Comparison of ENCODE assay signal across 8 cellular contexts in genomic region chrX:11341274-11342256, GRCh38. TPM values are rescaled to one million over a fixed set of nuclear protein-coding genes. Genes with fewer than 3 reads are reported as not detected.
DNase-seq lines count a peak whose midpoint lies in the region; ATAC-seq and TF ChIP-seq lines count a peak whose summit lies in the region.

No MANE protein-coding gene starts in this region.

- 24% methylated on average over 11 of the region's 11 CpGs for WGBS in right cardiac atrium

- H3K4me1 Mint-ChIP-seq in activated naive CD4-positive, alpha-beta T cell treated with anti-CD3 and anti-CD28 coated beads, Interleukin-2, amount 10 ng/mL, durations not matched to agents 7 days and 5 days, result no peaks in the 10 kb centered on the region
- peaks cover 5% of the 10 kb centered on the region for H3K4me1 Mint-ChIP-seq in activated T-helper 2 cell treated with anti-CD3 and anti-CD28 coated beads, Interferon-gamma antibody, Interleukin-2, Interleukin-4, amounts not matched to agents 10 μg/mL and 5 μg/mL and 100 μg/mL, durations not matched to agents 14 hours and 24 hours and 36 hours (ENCODE audit: low read depth)

- H3K4me1 ChIP-seq in right cardiac atrium (ENCODE audit: control insufficient read depth, insufficient read depth, low read length), result no peaks in the 10 kb centered on the region
- H3K4me1 ChIP-seq in thoracic aorta (ENCODE audit: control insufficient read depth in 1 of 2, low read depth in 2 of 2), result peaks cover 3 to 9% of the 10 kb centered on the region in 2 donors

- H3K36me3 Mint-ChIP-seq in activated naive CD4-positive, alpha-beta T cell treated with anti-CD3 and anti-CD28 coated beads, Interleukin-2, amount 10 ng/mL, durations not matched to agents 7 days and 5 days, result no peaks in the 10 kb centered on the region
- no peaks in the 10 kb centered on the region for H3K36me3 Mint-ChIP-seq in activated T-helper 2 cell treated with anti-CD3 and anti-CD28 coated beads, Interferon-gamma antibody, Interleukin-2, Interleukin-4, amounts not matched to agents 10 μg/mL and 5 μg/mL and 100 μg/mL, durations not matched to agents 14 hours and 24 hours and 36 hours (ENCODE audit: low read depth)

- ATAC-seq in GM19025 (IDR thresholded peaks at IDR 0.05; ENCODE audit: low read depth, unreplicated experiment) (peak; percentile 68), HG03196 (IDR thresholded peaks at IDR 0.05; ENCODE audit: unreplicated experiment) (peak; percentile 72), right cardiac atrium (peak; percentile 92 to 95), thoracic aorta (ENCODE audit: insufficient number of reproducible peaks, low FRiP score, low read depth) (no peak)

- H3K27ac ChIP-seq in right cardiac atrium (ENCODE audit: low read length) (peak overlapping the region; percentile 37), thoracic aorta (peak overlapping the region in 1 of 2 donors; percentile 59)

- no peaks in the 10 kb centered on the region for H3K27me3 Mint-ChIP-seq in activated naive CD4-positive, alpha-beta T cell treated with anti-CD3 and anti-CD28 coated beads, Interleukin-2, amount 10 ng/mL, durations not matched to agents 7 days and 5 days
- H3K27me3 Mint-ChIP-seq in activated T-helper 2 cell treated with anti-CD3 and anti-CD28 coated beads, Interferon-gamma antibody, Interleukin-2, Interleukin-4, amounts not matched to agents 10 μg/mL and 5 μg/mL and 100 μg/mL, durations not matched to agents 14 hours and 24 hours and 36 hours (ENCODE audit: low read depth), result no peaks in the 10 kb centered on the region

- no peaks in the 10 kb centered on the region for H3K9me3 ChIP-seq in right cardiac atrium (ENCODE audit: control insufficient read depth, low read length)
- H3K9me3 ChIP-seq in thoracic aorta, result no peaks in the 10 kb centered on the region

- no peak overlapping the region for H3K27ac Mint-ChIP-seq in activated naive CD4-positive, alpha-beta T cell treated with anti-CD3 and anti-CD28 coated beads, Interleukin-2, amount 10 ng/mL, durations not matched to agents 7 days and 5 days
- no peak overlapping the region for H3K27ac Mint-ChIP-seq in activated T-helper 2 cell treated with anti-CD3 and anti-CD28 coated beads, Interferon-gamma antibody, Interleukin-2, Interleukin-4, amounts not matched to agents 10 μg/mL and 5 μg/mL and 100 μg/mL, durations not matched to agents 14 hours and 24 hours and 36 hours

- H3K4me3 ChIP-seq in right cardiac atrium (ENCODE audit: low read length) (no peak overlapping the region), thoracic aorta (peak overlapping the region; percentile 36)

- DNase-seq in AG08395 (ENCODE audit: low spot score) (peak; percentile 45), T1000 (lab: John Stamatoyannopoulos, UW) (peak; percentile 36), right cardiac atrium (peak; percentile 68 to 80 (median 77)), thoracic aorta (ENCODE audit: low spot score) (peak; percentile 63)
- no peak for DNase-seq in activated naive CD4-positive, alpha-beta T cell treated with anti-CD3 and anti-CD28 coated beads, Interleukin-2, amount 10 ng/mL, durations not matched to agents 7 days and 5 days
- no peak for DNase-seq in activated T-helper 2 cell treated with anti-CD3 and anti-CD28 coated beads, Interferon-gamma antibody, Interleukin-2, Interleukin-4, amounts not matched to agents 10 μg/mL and 5 μg/mL and 100 μg/mL, durations not matched to agents 14 hours and 24 hours and 36 hours (ENCODE audit: low spot score)

- H3K27me3 ChIP-seq in right cardiac atrium (ENCODE audit: control insufficient read depth, insufficient read depth) (no peaks in the 10 kb centered on the region), thoracic aorta (replicated peaks; ENCODE audit: insufficient read depth) (no peaks in the 10 kb centered on the region)

- CTCF ChIA-PET in activated naive CD4-positive, alpha-beta T cell treated with anti-CD3 and anti-CD28 coated beads, Interleukin-2, amount 10 ng/mL, durations not matched to agents 7 days and 5 days (lab: Charles Lee), result no interaction called here

- no peaks in the 10 kb centered on the region for H3K36me3 ChIP-seq in thoracic aorta

- intact Hi-C loops in right cardiac atrium (cut with DNase I), result no loop called here
- intact Hi-C loops in activated T-helper 2 cell treated with anti-CD3 and anti-CD28 coated beads, Interferon-gamma antibody, Interleukin-2, Interleukin-4, amounts not matched to agents 10 μg/mL and 5 μg/mL and 100 μg/mL, durations not matched to agents 14 hours and 24 hours and 36 hours (cut with micrococcal nuclease), result no loop called here

- no peak for TF ChIP-seq CTCF in thoracic aorta (IDR thresholded peaks at IDR 0.05)

- no peak overlapping the region for H3K4me3 Mint-ChIP-seq in activated naive CD4-positive, alpha-beta T cell treated with anti-CD3 and anti-CD28 coated beads, Interleukin-2, amount 10 ng/mL, durations not matched to agents 7 days and 5 days
- H3K4me3 Mint-ChIP-seq in activated T-helper 2 cell treated with anti-CD3 and anti-CD28 coated beads, Interferon-gamma antibody, Interleukin-2, Interleukin-4, amounts not matched to agents 10 μg/mL and 5 μg/mL and 100 μg/mL, durations not matched to agents 14 hours and 24 hours and 36 hours (ENCODE audit: low read depth), result no peak overlapping the region

- no peaks in the 10 kb centered on the region for H3K9me3 Mint-ChIP-seq in activated naive CD4-positive, alpha-beta T cell treated with anti-CD3 and anti-CD28 coated beads, Interleukin-2, amount 10 ng/mL, durations not matched to agents 7 days and 5 days
- H3K9me3 Mint-ChIP-seq in activated T-helper 2 cell treated with anti-CD3 and anti-CD28 coated beads, Interferon-gamma antibody, Interleukin-2, Interleukin-4, amounts not matched to agents 10 μg/mL and 5 μg/mL and 100 μg/mL, durations not matched to agents 14 hours and 24 hours and 36 hours, result no peaks in the 10 kb centered on the region

RNA-seq across cellular contexts. Expression of gene AMELX, which starts 48.4 kb away (rescaled TPM):
- total RNA-seq in right cardiac atrium, result not detected
- polyA plus RNA-seq in right cardiac atrium, result not detected
- not detected for total RNA-seq in thoracic aorta
- total RNA-seq in activated T-helper 2 cell treated with anti-CD3 and anti-CD28 coated beads, Interferon-gamma antibody, Interleukin-2, Interleukin-4, amounts not matched to agents 10 μg/mL and 5 μg/mL and 100 μg/mL, durations not matched to agents 14 hours and 24 hours and 36 hours, result not detected in 2 replicates

Comparison
In these comparisons a context has a peak if more than half of its experiments do, and no peak if none do; other contexts are left out.
1. DNase-seq: peak in AG08395 (single experiment), T1000 (single experiment), right cardiac atrium (3 of 3) and thoracic aorta (single experiment); none in activated naive CD4-positive, alpha-beta T cell treated with anti-CD3 and anti-CD28 coated beads, Interleukin-2, amount 10 ng/mL, durations not matched to agents 7 days and 5 days (single experiment) and activated T-helper 2 cell treated with anti-CD3 and anti-CD28 coated beads, Interferon-gamma antibody, Interleukin-2, Interleukin-4, amounts not matched to agents 10 μg/mL and 5 μg/mL and 100 μg/mL, durations not matched to agents 14 hours and 24 hours and 36 hours (single experiment).